20 cellular contexts compared by ENCODE assay signal in genomic region chr6:17758113-17758512, GRCh38.
"Had no signal": no experiment of that assay in that cellular context is flagged by ENCODE, and none has a peak within 500 bp of the region (broad histone marks: within the 10 kb centered on the region; RNA-seq: fewer than 3 reads in every experiment).

No MANE protein-coding gene starts in this region.

- H3K9me3 ChIP-seq: MG63, SK-N-SH had no signal

- DNase-seq: KBM-7, MG63, NCI-H1092 treated with DMSO at 0.1 percent for 48 hours, NCI-H1436, NCI-H187 treated with DMSO at 0.1 percent for 48 hours, NCI-H2029 treated with DMSO at 0.1 percent for 48 hours, NCI-H2171 treated with DMSO at 0.1 percent for 48 hours, NCI-H2227 treated with DMSO at 0.1 percent for 48 hours, NCI-H524, NCI-H526 treated with DMSO at 0.1 percent for 48 hours, NCI-H748 treated with DMSO at 0.1 percent for 48 hours, OCI-M1, SHP77, SK-N-SH, SW 1271, T-helper 1 cell, T-helper 17 cell had no signal

- H3K4me3 Mint-ChIP-seq: IgD-negative memory B cell, T-helper 17 cell had no signal

- H3K27me3 ChIP-seq: MG63 had no signal

- H3K4me3 ChIP-seq: MG63 had no signal

- ATAC-seq: T-helper 17 cell had no signal

- H3K36me3 ChIP-seq: MG63 had no signal

- FAIRE-seq: RCC 7860 had no signal

- H3K27ac ChIP-seq: RWPE1 had no signal

- H3K27ac Mint-ChIP-seq: T-helper 17 cell had no signal

- H3K4me2 ChIP-seq: SK-N-SH had no signal

- H3K9ac ChIP-seq: SK-N-SH had no signal

- H3K27me3 Mint-ChIP-seq: IgD-negative memory B cell had no signal

- H3K4me1 Mint-ChIP-seq: IgD-negative memory B cell, T-helper 17 cell had no signal

- H3K9me3 Mint-ChIP-seq: IgD-negative memory B cell had no signal
